Comparison of ENCODE assay signal across 9 cellular contexts in genomic region chr17:64155751-64156544, GRCh38. TPM values are rescaled to one million over a fixed set of nuclear protein-coding genes. Genes with fewer than 3 reads are reported as not detected.
DNase-seq lines count a peak whose midpoint lies in the region; ATAC-seq, FAIRE-seq and TF ChIP-seq lines count a peak whose summit lies in the region.
"Had no signal": no experiment of that assay in that cellular context is flagged by ENCODE, and none has a peak within 500 bp of the region (broad histone marks: within the 10 kb centered on the region; RNA-seq: fewer than 3 reads in every experiment).

No MANE protein-coding gene starts in this region.

- peaks cover 10% of the 10 kb centered on the region for H3K36me3 Mint-ChIP-seq in T-helper 2 cell treated with Interferon-gamma antibody and Interleukin-4, amounts not matched to agents 5 μg/mL and 100 μg/mL, for 36 hours (ENCODE audit: low read depth)

- no peak overlapping the region for H3K27ac Mint-ChIP-seq in T-helper 2 cell treated with Interferon-gamma antibody and Interleukin-4, amounts not matched to agents 5 μg/mL and 100 μg/mL, for 36 hours

- DNase-seq in CD1c-positive myeloid dendritic cell (ENCODE audit: extremely low spot score) (peak; percentile 60), amygdala (lab: John Stamatoyannopoulos, UW) (peak in 54 of 56 donors; percentile 25 to 94 (median 77)), left ventricle myocardium inferior (peak; percentile 78), pancreas (peak; percentile 56 to 83 (median 70)), GM19238 (ENCODE audit: insufficient read length, low spot score) (no peak), T-helper 2 cell (no peak), NCI-H1105 treated with DMSO at 0.1 percent for 48 hours (lab: John Stamatoyannopoulos, UW) (no peak)
- DNase-seq in T-helper 2 cell treated with Interferon-gamma antibody and Interleukin-4, amounts not matched to agents 5 μg/mL and 100 μg/mL, for 36 hours (ENCODE audit: low spot score) = no peak
- DNase-seq: activated T-cell treated with anti-CD3 and anti-CD28 coated beads, Interleukin-2, amount 50 U/mL, for 48 hours had no signal

- no peak for FAIRE-seq in pancreas (lab: Jason Lieb, UNC)

- no peaks in the 10 kb centered on the region for H3K27me3 ChIP-seq in left ventricle myocardium inferior (ENCODE audit: low read depth)
- no peaks in the 10 kb centered on the region for H3K27me3 ChIP-seq in pancreas

- H3K36me3 ChIP-seq in left ventricle myocardium inferior (peaks cover 13% of the 10 kb centered on the region), pancreas (peaks cover 0 to 3% (median 0%) of the 10 kb centered on the region in 3 donors)

- H3K4me1 ChIP-seq in left ventricle myocardium inferior = peaks cover 93% of the 10 kb centered on the region
- peaks cover 36 to 64% (median 62%) of the 10 kb centered on the region in 3 donors for H3K4me1 ChIP-seq in pancreas

- intact Hi-C loops in left ventricle myocardium inferior (cut with micrococcal nuclease) (no loop called here), pancreas (cut with DNase I) (loop anchor here in 2 of 3 donors (5.0 to 10.0 kb wide), 2 partner anchors 106 to 109 kb away; partner anchors contain the start of gene TEX2 (in 2 of the 2))

- WGBS in pancreas, 2 donors = 25 to 33% methylated on average over 11 of the region's 11 CpGs

- no peak overlapping the region for H3K4me3 Mint-ChIP-seq in T-helper 2 cell treated with Interferon-gamma antibody and Interleukin-4, amounts not matched to agents 5 μg/mL and 100 μg/mL, for 36 hours

- peak; percentile 64 to 83 (median 80) for ATAC-seq in pancreas

- H3K9me3 Mint-ChIP-seq in T-helper 2 cell treated with Interferon-gamma antibody and Interleukin-4, amounts not matched to agents 5 μg/mL and 100 μg/mL, for 36 hours = no peaks in the 10 kb centered on the region

- TF ChIP-seq CTCF in left ventricle myocardium inferior (IDR thresholded peaks at IDR 0.05; ENCODE audit: borderline replicate concordance) (peak; percentile 22), pancreas (IDR thresholded peaks at IDR 0.05) (no peak)

- no peaks in the 10 kb centered on the region for H3K27me3 Mint-ChIP-seq in T-helper 2 cell treated with Interferon-gamma antibody and Interleukin-4, amounts not matched to agents 5 μg/mL and 100 μg/mL, for 36 hours (ENCODE audit: low read depth)

- H3K27ac ChIP-seq in left ventricle myocardium inferior (replicated peaks) (peak overlapping the region; percentile 96), pancreas (peak overlapping the region; percentile 43 to 90 (median 70))

- peaks cover 6% of the 10 kb centered on the region for H3K4me1 Mint-ChIP-seq in T-helper 2 cell treated with Interferon-gamma antibody and Interleukin-4, amounts not matched to agents 5 μg/mL and 100 μg/mL, for 36 hours (ENCODE audit: low read depth)

- H3K4me3 ChIP-seq in left ventricle myocardium inferior (peak overlapping the region; percentile 28), pancreas (no peak overlapping the region)

- no peaks in the 10 kb centered on the region for H3K9me3 ChIP-seq in left ventricle myocardium inferior (replicated peaks)
- no peaks in the 10 kb centered on the region for H3K9me3 ChIP-seq in pancreas

RNA-seq across cellular contexts. Expression of gene ERN1, which starts 26.0 kb away (rescaled TPM):
- total RNA-seq in left ventricle myocardium inferior (9.3 TPM), pancreas (100 to 1,000 TPM in 1 of 6 donors, 10 to 100 TPM in 5; 37.0 to 151 (median 42.9) TPM)
- 10 to 100 TPM; 10.4 to 19.8 TPM for polyA plus RNA-seq in pancreas

Comparison
In these comparisons a context has a peak if more than half of its experiments do, and no peak if none do; other contexts are left out.
1. DNase-seq: peak in CD1c-positive myeloid dendritic cell (single experiment), amygdala (54 of 56), left ventricle myocardium inferior (single experiment) and pancreas (6 of 6); none in GM19238 (single experiment), T-helper 2 cell (0 of 5), T-helper 2 cell treated with Interferon-gamma antibody and Interleukin-4, amounts not matched to agents 5 μg/mL and 100 μg/mL, for 36 hours (single experiment) and NCI-H1105 treated with DMSO at 0.1 percent for 48 hours (single experiment).